In the genomic region with DNA sequence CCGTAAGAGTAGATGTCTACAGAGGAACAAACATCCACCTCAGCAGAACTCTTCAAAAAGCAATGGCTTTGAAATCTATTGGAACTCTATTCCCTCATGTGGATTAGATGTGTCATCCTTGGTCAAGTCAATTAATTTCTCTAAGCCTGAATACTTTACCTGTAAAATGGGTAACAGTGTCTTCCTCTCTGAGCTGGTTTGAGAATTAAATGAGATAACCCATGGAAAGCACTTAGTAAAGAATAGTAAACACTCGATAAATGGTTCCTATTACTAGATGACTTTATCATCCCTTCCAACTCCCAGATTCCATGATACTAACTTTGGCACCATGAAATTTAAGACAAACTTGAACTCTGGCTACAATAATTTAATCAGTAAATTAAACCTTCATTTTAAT, we compare ENCODE assay signal across 35 cellular contexts.
"Had no signal": no experiment of that assay in that cellular context is flagged by ENCODE, and none has a peak within 500 bp of the region (broad histone marks: within the 10 kb centered on the region; RNA-seq: fewer than 3 reads in every experiment).

No MANE protein-coding gene starts in this region.

- H3K4me3 ChIP-seq: ascending aorta, cardiac muscle cell had no signal

- H3K36me3 Mint-ChIP-seq: brain had no signal

- H3K36me3 ChIP-seq: ascending aorta, cardiac muscle cell had no signal

- H3K9me3 ChIP-seq: ascending aorta had no signal

- FAIRE-seq: bronchial epithelial cell had no signal

- H3K9me3 Mint-ChIP-seq: activated B cell treated with CpG ODN at 0.5 μM for 24 hours; activated CD4-positive, alpha-beta memory T cell treated with anti-CD3 and anti-CD28 coated beads for 36 hours; activated CD4-positive, alpha-beta T cell treated with anti-CD3 and anti-CD28 coated beads, Interleukin-2, amount 10 ng/mL, durations not matched to agents 24 days and 14 days; activated CD8-positive, alpha-beta T cell treated with anti-CD3 and anti-CD28 coated beads for 36 hours; activated naive CD4-positive, alpha-beta T cell treated with anti-CD3 and anti-CD28 coated beads, Interleukin-2, amount 10 ng/mL, durations not matched to agents 7 days and 5 days; activated naive CD4-positive, alpha-beta T cell treated with anti-CD3 and anti-CD28 coated beads, Interleukin-2, amount 50 U/mL, for 24 hours; activated naive CD8-positive, alpha-beta T cell treated with anti-CD3 and anti-CD28 coated beads, Interleukin-2, amount 10 ng/mL, durations not matched to agents 7 days and 5 days; activated naive CD8-positive, alpha-beta T cell treated with anti-CD3 and anti-CD28 coated beads, Interleukin-2, amount 50 U/mL, for 24 hours; activated T-cell treated with anti-CD3 and anti-CD28 coated beads, Interleukin-2, amount 50 U/mL, for 4 hours; activated T-helper 2 cell treated with anti-CD3 and anti-CD28 coated beads, Interferon-gamma antibody, Interleukin-2, Interleukin-4, amounts not matched to agents 10 μg/mL and 5 μg/mL and 100 μg/mL, durations not matched to agents 14 hours and 24 hours and 36 hours; brain; T-helper 1 cell treated with Interleukin-12 subunit alpha and Interleukin-12 subunit beta and Interleukin-4 antibody, amounts not matched to agents 30 μg/mL and 1 μg/mL, for 36 hours; T-helper 2 cell treated with Interferon-gamma antibody and Interleukin-4, amounts not matched to agents 5 μg/mL and 100 μg/mL, for 36 hours had no signal

- H3K4me1 Mint-ChIP-seq: activated B cell treated with CpG ODN at 0.5 μM for 24 hours, brain had no signal

- DNase-seq: activated B cell treated with CpG ODN at 0.5 μM for 24 hours; activated CD4-positive, alpha-beta memory T cell treated with anti-CD3 and anti-CD28 coated beads for 36 hours; activated CD4-positive, alpha-beta T cell treated with anti-CD3 and anti-CD28 coated beads for 4 hours; activated CD4-positive, alpha-beta T cell treated with anti-CD3 and anti-CD28 coated beads, Interleukin-2, amount 10 ng/mL, durations not matched to agents 24 days and 14 days; activated CD4-positive, alpha-beta T cell treated with anti-CD3 and anti-CD28 coated beads, Interleukin-2, amount 50 U/mL, for 1 hour; activated CD4-positive, alpha-beta T cell treated with anti-CD3 and anti-CD28 coated beads, Interleukin-2, amount 50 U/mL, for 4 hours; activated CD4-positive, CD25-positive, alpha-beta regulatory T cell treated with anti-CD3 and anti-CD28 coated beads, Interleukin-2, amount 50 U/mL, for 72 hours; activated CD8-positive, alpha-beta memory T cell treated with anti-CD3 and anti-CD28 coated beads, Interleukin-2, amount 50 U/mL, for 4 hours; activated CD8-positive, alpha-beta T cell treated with anti-CD3 and anti-CD28 coated beads for 36 hours; activated effector memory CD4-positive, alpha-beta T cell treated with Interleukin-2 at 50 U/mL for 16 hours; activated gamma-delta T cell; activated naive CD4-positive, alpha-beta T cell treated with anti-CD3 and anti-CD28 coated beads, Interleukin-2, amount 10 ng/mL, durations not matched to agents 7 days and 5 days; activated naive CD4-positive, alpha-beta T cell treated with Interleukin-2 at 50 U/mL for 16 hours; activated naive CD8-positive, alpha-beta T cell treated with anti-CD3 and anti-CD28 coated beads, Interleukin-2, amount 10 ng/mL, durations not matched to agents 7 days and 5 days; activated naive CD8-positive, alpha-beta T cell treated with anti-CD3 and anti-CD28 coated beads, Interleukin-2, amount 50 U/mL, for 24 hours; activated T-cell treated with anti-CD3 and anti-CD28 coated beads for 4 hours; activated T-cell treated with anti-CD3 and anti-CD28 coated beads, Interleukin-2, amount 50 U/mL, for 1 hour; activated T-cell treated with anti-CD3 and anti-CD28 coated beads, Interleukin-2, amount 50 U/mL, for 4 hours; amygdala; anterior cingulate cortex; caudate nucleus; cerebellar nuclear complex; T-helper 1 cell; T-helper 2 cell; T-helper 9 cell had no signal

- H3K4me1 ChIP-seq: ascending aorta had no signal

- H3K27ac Mint-ChIP-seq: activated B cell treated with CpG ODN at 0.5 μM for 24 hours; activated CD4-positive, alpha-beta memory T cell treated with anti-CD3 and anti-CD28 coated beads for 36 hours; activated CD4-positive, alpha-beta T cell treated with anti-CD3 and anti-CD28 coated beads, Interleukin-2, amount 10 ng/mL, durations not matched to agents 24 days and 14 days; activated CD8-positive, alpha-beta T cell treated with anti-CD3 and anti-CD28 coated beads for 36 hours; activated naive CD4-positive, alpha-beta T cell treated with anti-CD3 and anti-CD28 coated beads, Interleukin-2, amount 10 ng/mL, durations not matched to agents 7 days and 5 days; activated naive CD4-positive, alpha-beta T cell treated with anti-CD3 and anti-CD28 coated beads, Interleukin-2, amount 50 U/mL, for 24 hours; activated naive CD8-positive, alpha-beta T cell; activated naive CD8-positive, alpha-beta T cell treated with anti-CD3 and anti-CD28 coated beads, Interleukin-2, amount 10 ng/mL, durations not matched to agents 7 days and 5 days; activated naive CD8-positive, alpha-beta T cell treated with anti-CD3 and anti-CD28 coated beads, Interleukin-2, amount 50 U/mL, for 24 hours; activated T-helper 2 cell treated with anti-CD3 and anti-CD28 coated beads, Interferon-gamma antibody, Interleukin-2, Interleukin-4, amounts not matched to agents 10 μg/mL and 5 μg/mL and 100 μg/mL, durations not matched to agents 14 hours and 24 hours and 36 hours; brain; T-helper 1 cell treated with Interleukin-12 subunit alpha and Interleukin-12 subunit beta and Interleukin-4 antibody, amounts not matched to agents 30 μg/mL and 1 μg/mL, for 36 hours; T-helper 2 cell treated with Interferon-gamma antibody and Interleukin-4, amounts not matched to agents 5 μg/mL and 100 μg/mL, for 36 hours had no signal

- H3K4me3 Mint-ChIP-seq: activated B cell treated with CpG ODN at 0.5 μM for 24 hours; activated CD4-positive, alpha-beta memory T cell treated with anti-CD3 and anti-CD28 coated beads for 36 hours; activated CD4-positive, alpha-beta T cell treated with anti-CD3 and anti-CD28 coated beads, Interleukin-2, amount 10 ng/mL, durations not matched to agents 24 days and 14 days; activated CD8-positive, alpha-beta T cell treated with anti-CD3 and anti-CD28 coated beads for 36 hours; activated naive CD4-positive, alpha-beta T cell treated with anti-CD3 and anti-CD28 coated beads, Interleukin-2, amount 10 ng/mL, durations not matched to agents 7 days and 5 days; activated naive CD4-positive, alpha-beta T cell treated with anti-CD3 and anti-CD28 coated beads, Interleukin-2, amount 50 U/mL, for 24 hours; activated naive CD8-positive, alpha-beta T cell; activated naive CD8-positive, alpha-beta T cell treated with anti-CD3 and anti-CD28 coated beads, Interleukin-2, amount 10 ng/mL, durations not matched to agents 7 days and 5 days; activated naive CD8-positive, alpha-beta T cell treated with anti-CD3 and anti-CD28 coated beads, Interleukin-2, amount 50 U/mL, for 24 hours; activated T-cell treated with anti-CD3 and anti-CD28 coated beads, Interleukin-2, amount 50 U/mL, for 4 hours; brain; T-helper 1 cell treated with Interleukin-12 subunit alpha and Interleukin-12 subunit beta and Interleukin-4 antibody, amounts not matched to agents 30 μg/mL and 1 μg/mL, for 36 hours; T-helper 2 cell treated with Interferon-gamma antibody and Interleukin-4, amounts not matched to agents 5 μg/mL and 100 μg/mL, for 36 hours had no signal

- H3K27ac ChIP-seq: ascending aorta, cardiac muscle cell, VCaP had no signal

- ATAC-seq: activated CD8-positive, alpha-beta T cell treated with anti-CD3 and anti-CD28 coated beads for 36 hours; activated naive CD8-positive, alpha-beta T cell treated with anti-CD3 and anti-CD28 coated beads, Interleukin-2, amount 50 U/mL, for 24 hours; activated T-cell treated with anti-CD3 and anti-CD28 coated beads, Interleukin-2, amount 50 U/mL, for 4 hours had no signal

- H3K27me3 Mint-ChIP-seq: activated B cell treated with CpG ODN at 0.5 μM for 24 hours; activated CD4-positive, alpha-beta memory T cell treated with anti-CD3 and anti-CD28 coated beads for 36 hours; activated CD4-positive, alpha-beta T cell treated with anti-CD3 and anti-CD28 coated beads, Interleukin-2, amount 10 ng/mL, durations not matched to agents 24 days and 14 days; activated CD8-positive, alpha-beta T cell treated with anti-CD3 and anti-CD28 coated beads for 36 hours; activated naive CD4-positive, alpha-beta T cell treated with anti-CD3 and anti-CD28 coated beads, Interleukin-2, amount 10 ng/mL, durations not matched to agents 7 days and 5 days; activated naive CD4-positive, alpha-beta T cell treated with anti-CD3 and anti-CD28 coated beads, Interleukin-2, amount 50 U/mL, for 24 hours; activated naive CD8-positive, alpha-beta T cell; activated naive CD8-positive, alpha-beta T cell treated with anti-CD3 and anti-CD28 coated beads, Interleukin-2, amount 10 ng/mL, durations not matched to agents 7 days and 5 days; activated naive CD8-positive, alpha-beta T cell treated with anti-CD3 and anti-CD28 coated beads, Interleukin-2, amount 50 U/mL, for 24 hours had no signal
